In genomic region chr15:94230436-94230885, GRCh38 we compare ENCODE assay signal across 8 cellular contexts. TPM values are rescaled to one million over a fixed set of nuclear protein-coding genes. Genes with fewer than 3 reads are reported as not detected.
DNase-seq lines count a peak whose midpoint lies in the region; ATAC-seq and TF ChIP-seq lines count a peak whose summit lies in the region.

No MANE protein-coding gene starts in this region.

- no peaks in the 10 kb centered on the region for H3K27me3 ChIP-seq in CD4-positive, alpha-beta memory T cell (ENCODE audit: insufficient read depth, low read length)
- H3K27me3 ChIP-seq in PC-9 (ENCODE audit: insufficient read depth, low read depth) = no peaks in the 10 kb centered on the region
- H3K27me3 ChIP-seq in esophagus (ENCODE audit: control insufficient read depth in 1 of 2, insufficient read depth in 2 of 2, low read length in 2 of 2) = no peaks in the 10 kb centered on the region
- H3K27me3 ChIP-seq in neuron (ENCODE audit: insufficient read depth, low read length) = peaks cover 64% of the 10 kb centered on the region

- H3K4me1 Mint-ChIP-seq in CD4-positive, alpha-beta memory T cell = peaks cover 28 to 62% (median 42%) of the 10 kb centered on the region in 4 donors

- 10 to 17% methylated on average over 11 of the region's 11 CpGs for WGBS in esophagus, 2 donors

- H3K27ac Mint-ChIP-seq in CD4-positive, alpha-beta memory T cell = peak overlapping the region; percentile 91 to 98 (median 97)

- DNase-seq in CD4-positive, alpha-beta memory T cell = no peak
- DNase-seq in PC-9 (peak in 1 of 2 experiments; percentile 35), HuH-7 (ENCODE audit: low spot score) (no peak), A172 (ENCODE audit: low spot score) (no peak), NAMALWA (ENCODE audit: low spot score) (no peak)

- no TSS peak for BruUV-seq in PC-9 (replicated peaks; lab: Mats Ljungman, UMichigan)

- H3F3A ChIP-seq in PC-9 (ENCODE audit: insufficient read depth, low read depth) = peaks cover 13% of the 10 kb centered on the region; the same call in 1 of the 2 replicates

- POLR2A ChIA-PET in CD4-positive, alpha-beta memory T cell (lab: Charles Lee; ENCODE audit: partially characterized antibody) = interaction anchor here (1.2 to 2.5 kb wide), 2 partner anchors 9 to 57 kb away, joined by 3 to 10 read pairs; no protein-coding TSS in a partner anchor
- POLR2A ChIA-PET in PC-9 (lab: Charles Lee; ENCODE audit: unreplicated experiment) = interaction anchor here (0.7 kb wide), 1 partner anchor 460 kb away, joined by 4 read pairs; no protein-coding TSS in a partner anchor

- peak overlapping the region; percentile 93 for H2AFZ ChIP-seq in PC-9
- peak overlapping the region; percentile 86 for H2AFZ ChIP-seq in neuron (ENCODE audit: low read depth, low read length)

- peak overlapping the region; percentile 92 to 97 (median 95) for H3K4me3 Mint-ChIP-seq in CD4-positive, alpha-beta memory T cell

- H3K9me3 ChIP-seq in CD4-positive, alpha-beta memory T cell (ENCODE audit: control insufficient read depth in 1 of 2, low read length in 2 of 2) = no peaks in the 10 kb centered on the region
- H3K9me3 ChIP-seq in PC-9 (ENCODE audit: insufficient read depth, low read depth) = no peaks in the 10 kb centered on the region
- no peaks in the 10 kb centered on the region for H3K9me3 ChIP-seq in esophagus (ENCODE audit: control insufficient read depth in 2 of 2, insufficient read depth in 1 of 2, low read depth in 1 of 2, low read length in 1 of 2)
- peaks cover 4% of the 10 kb centered on the region for H3K9me3 ChIP-seq in neuron (ENCODE audit: low read length)

- H3K79me2 ChIP-seq in PC-9 (ENCODE audit: low read depth) = no peaks in the 10 kb centered on the region

- intact Hi-C loops in CD4-positive, alpha-beta memory T cell (cut with micrococcal nuclease) = loop anchor here (2.0 kb wide), 1 partner anchor 66 kb away; no protein-coding TSS in a partner anchor
- intact Hi-C loops in PC-9 (cut with micrococcal nuclease; ENCODE audit: unreplicated experiment) = no loop called here

- H3K27me3 Mint-ChIP-seq in CD4-positive, alpha-beta memory T cell = no peaks in the 10 kb centered on the region

- CTCF ChIA-PET in CD4-positive, alpha-beta memory T cell (lab: Charles Lee; ENCODE audit: partially characterized antibody) = interaction anchor here (1.1 to 4.5 kb wide), 6 partner anchors 8 to 93 kb away, joined by 3 to 30 read pairs (median 4); no protein-coding TSS in a partner anchor
- CTCF ChIA-PET in PC-9 (lab: Charles Lee) = no interaction called here

- peak overlapping the region; percentile 64 to 85 for H3K4me3 ChIP-seq in CD4-positive, alpha-beta memory T cell (ENCODE audit: low read length in 2 of 2)
- peak overlapping the region; percentile 71 for H3K4me3 ChIP-seq in PC-9
- H3K4me3 ChIP-seq in esophagus (ENCODE audit: low read depth in 1 of 2, low read length in 2 of 2) = peak overlapping the region; percentile 79 to 82
- H3K4me3 ChIP-seq in neuron (ENCODE audit: low read length) = no peak overlapping the region

- no peaks in the 10 kb centered on the region for H3K36me3 ChIP-seq in CD4-positive, alpha-beta memory T cell (ENCODE audit: insufficient read depth, low read length)
- H3K36me3 ChIP-seq in PC-9 (ENCODE audit: low read depth) (no peaks in the 10 kb centered on the region), esophagus (ENCODE audit: control insufficient read depth in 2 of 2, insufficient read depth in 2 of 2, low read length in 1 of 2) (no peaks in the 10 kb centered on the region), neuron (ENCODE audit: insufficient read depth, low read length) (no peaks in the 10 kb centered on the region)

- H3K4me1 ChIP-seq in CD4-positive, alpha-beta memory T cell (ENCODE audit: insufficient read depth, low read length) = peaks cover 36% of the 10 kb centered on the region
- peaks cover 18% of the 10 kb centered on the region for H3K4me1 ChIP-seq in PC-9 (replicated peaks; ENCODE audit: insufficient read depth)
- no peaks in the 10 kb centered on the region for H3K4me1 ChIP-seq in esophagus (ENCODE audit: control insufficient read depth in 2 of 2, insufficient read depth in 2 of 2, low read length in 1 of 2)
- peaks cover 10% of the 10 kb centered on the region for H3K4me1 ChIP-seq in neuron (ENCODE audit: insufficient read depth, low read length)

- H3K9me2 ChIP-seq in PC-9 (ENCODE audit: insufficient read depth) = no peaks in the 10 kb centered on the region

- H3K36me3 Mint-ChIP-seq in CD4-positive, alpha-beta memory T cell = peaks cover 0 to 4% of the 10 kb centered on the region in 2 donors

- H3K27ac ChIP-seq in CD4-positive, alpha-beta memory T cell (ENCODE audit: low read depth, low read length) = peak overlapping the region; percentile 71
- H3K27ac ChIP-seq in PC-9 (peak overlapping the region; percentile 91), esophagus (ENCODE audit: low read depth in 2 of 2, low read length in 1 of 2) (peak overlapping the region; percentile 84 to 89)

- H4K20me1 ChIP-seq in PC-9 (ENCODE audit: insufficient read depth) = no peaks in the 10 kb centered on the region

- no peak for TF ChIP-seq CTCF in PC-9 (conservative IDR thresholded peaks at IDR 0.05)

- H3K9me3 Mint-ChIP-seq in CD4-positive, alpha-beta memory T cell = no peaks in the 10 kb centered on the region

- ATAC-seq in HG03439 (IDR thresholded peaks at IDR 0.05; ENCODE audit: unreplicated experiment) = no peak

- H3K4me2 ChIP-seq in PC-9 = peak overlapping the region; percentile 94

RNA-seq across cellular contexts. Expression of gene MCTP2, which starts 0.9 kb away (rescaled TPM):
- total RNA-seq in CD4-positive, alpha-beta memory T cell = 10 to 100 TPM; 18.3 to 19.6 TPM
- polyA plus RNA-seq in CD4-positive, alpha-beta memory T cell = 1 to 10 TPM; 2.0 to 5.2 TPM
- total RNA-seq in PC-9 (2021) = 4.1 and 5.7 TPM in 2 replicates
- polyA plus RNA-seq in esophagus = 1 to 10 TPM; 2.4 to 2.5 TPM
- total RNA-seq in A172 (2014; rRNA removed; shearing (Covaris generic)) = not detected in 2 replicates
